Comparison of ENCODE assay signal across 8 cellular contexts in the genomic region with DNA sequence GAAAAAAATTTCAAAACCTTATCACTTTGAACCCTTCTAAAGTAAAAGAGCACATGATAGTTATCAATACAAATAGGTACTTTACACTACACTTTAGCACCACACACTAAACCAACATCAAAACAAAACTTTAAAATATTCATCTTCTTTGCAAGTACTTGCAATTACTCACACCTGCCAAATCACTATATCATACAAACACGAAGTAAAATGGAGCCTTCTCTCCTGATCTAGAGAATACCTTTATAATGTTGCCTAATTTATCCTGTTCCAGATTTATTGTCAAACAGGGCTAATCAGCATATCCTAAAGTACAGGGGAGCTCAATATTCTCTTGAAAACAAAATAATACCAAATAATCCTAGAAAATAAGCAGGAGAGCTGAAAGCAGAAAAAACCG. TPM values are rescaled to one million over a fixed set of nuclear protein-coding genes. Genes with fewer than 3 reads are reported as not detected.
DNase-seq lines count a peak whose midpoint lies in the region; ATAC-seq lines count a peak whose summit lies in the region.

No MANE protein-coding gene starts in this region.

- H3K4me3 Mint-ChIP-seq in activated CD4-positive, alpha-beta T cell treated with anti-CD3 and anti-CD28 coated beads, Interleukin-2, amount 10 ng/mL, durations not matched to agents 24 days and 14 days: peak overlapping the region; percentile 99
- peak overlapping the region; percentile 97 for H3K4me3 Mint-ChIP-seq in activated T-helper 1 cell treated with anti-CD3 and anti-CD28 coated beads, Interleukin-12 subunit alpha, Interleukin-12 subunit beta, Interleukin-2, Interleukin-4 antibody, amounts not matched to agents 30 ng/mL and 10 ng/mL and 1 ng/mL, durations not matched to agents 14 hours and 24 hours and 36 hours

- H3K4me3 ChIP-seq in iPS-18a (ENCODE audit: low read length): peak overlapping the region; percentile 93
- H3K4me3 ChIP-seq in subcutaneous abdominal adipose tissue (ENCODE audit: low read depth in 1 of 5, low read length in 5 of 5): peak overlapping the region in 1 of 5 donors; percentile 96

- intact Hi-C loops in activated CD4-positive, alpha-beta T cell treated with anti-CD3 and anti-CD28 coated beads, Interleukin-2, amount 10 ng/mL, durations not matched to agents 24 days and 14 days (cut with micrococcal nuclease): loop anchor here (1.0 to 10.0 kb wide), 5 partner anchors 8 to 1211 kb away; a partner anchor contains a TSS
- intact Hi-C loops in activated T-helper 1 cell treated with anti-CD3 and anti-CD28 coated beads, Interleukin-12 subunit alpha, Interleukin-12 subunit beta, Interleukin-2, Interleukin-4 antibody, amounts not matched to agents 30 ng/mL and 10 ng/mL and 1 ng/mL, durations not matched to agents 14 hours and 24 hours and 36 hours (cut with micrococcal nuclease): loop anchor here (2.0 to 10.0 kb wide), 4 partner anchors 571 to 1932 kb away; a partner anchor contains a TSS

- H3K9me3 Mint-ChIP-seq in activated CD4-positive, alpha-beta T cell treated with anti-CD3 and anti-CD28 coated beads, Interleukin-2, amount 10 ng/mL, durations not matched to agents 24 days and 14 days: no peaks in the 10 kb centered on the region
- no peaks in the 10 kb centered on the region for H3K9me3 Mint-ChIP-seq in activated T-helper 1 cell treated with anti-CD3 and anti-CD28 coated beads, Interleukin-12 subunit alpha, Interleukin-12 subunit beta, Interleukin-2, Interleukin-4 antibody, amounts not matched to agents 30 ng/mL and 10 ng/mL and 1 ng/mL, durations not matched to agents 14 hours and 24 hours and 36 hours

- no peaks in the 10 kb centered on the region for H3K27me3 Mint-ChIP-seq in activated CD4-positive, alpha-beta T cell treated with anti-CD3 and anti-CD28 coated beads, Interleukin-2, amount 10 ng/mL, durations not matched to agents 24 days and 14 days
- no peaks in the 10 kb centered on the region for H3K27me3 Mint-ChIP-seq in activated T-helper 1 cell treated with anti-CD3 and anti-CD28 coated beads, Interleukin-12 subunit alpha, Interleukin-12 subunit beta, Interleukin-2, Interleukin-4 antibody, amounts not matched to agents 30 ng/mL and 10 ng/mL and 1 ng/mL, durations not matched to agents 14 hours and 24 hours and 36 hours (ENCODE audit: insufficient read depth)

- no peak for DNase-seq in activated CD4-positive, alpha-beta T cell treated with anti-CD3 and anti-CD28 coated beads, Interleukin-2, amount 10 ng/mL, durations not matched to agents 24 days and 14 days
- no peak for DNase-seq in activated CD4-positive, alpha-beta T cell treated with anti-CD3 and anti-CD28 coated beads for 1 hour
- no peak for DNase-seq in activated T-helper 1 cell treated with anti-CD3 and anti-CD28 coated beads, Interleukin-12 subunit alpha, Interleukin-12 subunit beta, Interleukin-2, Interleukin-4 antibody, amounts not matched to agents 30 ng/mL and 10 ng/mL and 1 ng/mL, durations not matched to agents 14 hours and 24 hours and 36 hours (ENCODE audit: low spot score)
- no peak for DNase-seq in T1000 (lab: John Stamatoyannopoulos, UW)

- H3K4me1 ChIP-seq in iPS-18a (ENCODE audit: control insufficient read depth, low read depth, low read length): peaks cover 27% of the 10 kb centered on the region
- peaks cover 2 to 51% (median 42%) of the 10 kb centered on the region in 5 donors for H3K4me1 ChIP-seq in subcutaneous abdominal adipose tissue (ENCODE audit: control insufficient read depth in 5 of 5, insufficient read depth in 5 of 5, low read length in 5 of 5)

- peaks cover 15% of the 10 kb centered on the region for H3K27me3 ChIP-seq in iPS-18a (ENCODE audit: control insufficient read depth, insufficient read depth, low read length)
- no peaks in the 10 kb centered on the region for H3K27me3 ChIP-seq in subcutaneous abdominal adipose tissue (ENCODE audit: control insufficient read depth in 5 of 5, insufficient read depth in 4 of 5, low read length in 5 of 5)

- H3K9me3 ChIP-seq in iPS-18a (ENCODE audit: control insufficient read depth, low read depth, low read length) (no peaks in the 10 kb centered on the region), subcutaneous abdominal adipose tissue (ENCODE audit: control insufficient read depth in 5 of 5, low read length in 5 of 5) (no peaks in the 10 kb centered on the region)

- peaks cover 41% of the 10 kb centered on the region for H3K36me3 Mint-ChIP-seq in activated CD4-positive, alpha-beta T cell treated with anti-CD3 and anti-CD28 coated beads, Interleukin-2, amount 10 ng/mL, durations not matched to agents 24 days and 14 days (ENCODE audit: low read depth)
- H3K36me3 Mint-ChIP-seq in activated T-helper 1 cell treated with anti-CD3 and anti-CD28 coated beads, Interleukin-12 subunit alpha, Interleukin-12 subunit beta, Interleukin-2, Interleukin-4 antibody, amounts not matched to agents 30 ng/mL and 10 ng/mL and 1 ng/mL, durations not matched to agents 14 hours and 24 hours and 36 hours (ENCODE audit: low read depth): peaks cover 33% of the 10 kb centered on the region

- H3K36me3 ChIP-seq in iPS-18a (ENCODE audit: control insufficient read depth, low read depth, low read length) (no peaks in the 10 kb centered on the region), subcutaneous abdominal adipose tissue (ENCODE audit: control insufficient read depth in 5 of 5, insufficient read depth in 5 of 5, low read length in 5 of 5) (no peaks in the 10 kb centered on the region)

- H3K9ac ChIP-seq in iPS-18a (ENCODE audit: low read length) (no peak overlapping the region), subcutaneous abdominal adipose tissue (ENCODE audit: low read length in 5 of 5) (peak overlapping the region in 3 of 5 donors; percentile 30 to 83 (median 73))

- H3K27ac Mint-ChIP-seq in activated CD4-positive, alpha-beta T cell treated with anti-CD3 and anti-CD28 coated beads, Interleukin-2, amount 10 ng/mL, durations not matched to agents 24 days and 14 days: peak overlapping the region; percentile 98
- peak overlapping the region; percentile 97 for H3K27ac Mint-ChIP-seq in activated T-helper 1 cell treated with anti-CD3 and anti-CD28 coated beads, Interleukin-12 subunit alpha, Interleukin-12 subunit beta, Interleukin-2, Interleukin-4 antibody, amounts not matched to agents 30 ng/mL and 10 ng/mL and 1 ng/mL, durations not matched to agents 14 hours and 24 hours and 36 hours

- H3K27ac ChIP-seq in iPS-18a (ENCODE audit: low read length) (no peak overlapping the region), subcutaneous abdominal adipose tissue (ENCODE audit: low read depth, low read length) (peak overlapping the region; percentile 89)

- peaks cover 60% of the 10 kb centered on the region for H3K4me1 Mint-ChIP-seq in activated CD4-positive, alpha-beta T cell treated with anti-CD3 and anti-CD28 coated beads, Interleukin-2, amount 10 ng/mL, durations not matched to agents 24 days and 14 days
- peaks cover 57% of the 10 kb centered on the region for H3K4me1 Mint-ChIP-seq in activated T-helper 1 cell treated with anti-CD3 and anti-CD28 coated beads, Interleukin-12 subunit alpha, Interleukin-12 subunit beta, Interleukin-2, Interleukin-4 antibody, amounts not matched to agents 30 ng/mL and 10 ng/mL and 1 ng/mL, durations not matched to agents 14 hours and 24 hours and 36 hours (ENCODE audit: low read depth)

- ATAC-seq in HG02973 (IDR thresholded peaks at IDR 0.05; ENCODE audit: unreplicated experiment) (no peak), HG02642 (IDR thresholded peaks at IDR 0.05; ENCODE audit: poor library complexity, unreplicated experiment) (no peak)

RNA-seq across cellular contexts. Expression of a gene that starts 3.0 kb away (rescaled TPM):
- total RNA-seq in activated CD4-positive, alpha-beta T cell treated with anti-CD3 and anti-CD28 coated beads, Interleukin-2, amount 10 ng/mL, durations not matched to agents 24 days and 14 days: 141 and 149 TPM in 2 replicates
- total RNA-seq in activated T-helper 1 cell treated with anti-CD3 and anti-CD28 coated beads, Interleukin-12 subunit alpha, Interleukin-12 subunit beta, Interleukin-2, Interleukin-4 antibody, amounts not matched to agents 30 ng/mL and 10 ng/mL and 1 ng/mL, durations not matched to agents 14 hours and 24 hours and 36 hours: 179 TPM in 2 replicates

RNA-seq across cellular contexts. Expression of a gene that starts 56.7 kb away (rescaled TPM):
- total RNA-seq in activated CD4-positive, alpha-beta T cell treated with anti-CD3 and anti-CD28 coated beads, Interleukin-2, amount 10 ng/mL, durations not matched to agents 24 days and 14 days: 30.2 and 31.2 TPM in 2 replicates
- 30.8 and 32.3 TPM in 2 replicates for total RNA-seq in activated T-helper 1 cell treated with anti-CD3 and anti-CD28 coated beads, Interleukin-12 subunit alpha, Interleukin-12 subunit beta, Interleukin-2, Interleukin-4 antibody, amounts not matched to agents 30 ng/mL and 10 ng/mL and 1 ng/mL, durations not matched to agents 14 hours and 24 hours and 36 hours
